Comparison of ENCODE assay signal across 1 cellular context in genomic region chr5:64690417-64691151, GRCh38.
TF ChIP-seq lines count a peak whose summit lies in the region.

Gene SHISAL2B (plus strand): TSS chr5:64690503. CDS start chr5:64690624, 121 bp downstream.

TF ChIP-seq in HepG2, 621 proteins besides CTCF, POLR2A, EP300 and RAD21 (continued from another document):
- TF ChIP-seq ZNF407 (CRISPR knock-in tag; IDR thresholded peaks at IDR 0.05; ENCODE audit: not compliant biosample characterization) (peak; percentile 29), PRMT3 (CRISPR knock-in tag; IDR thresholded peaks at IDR 0.05; ENCODE audit: borderline replicate concordance, low read depth) (no peak), ZNF800 (CRISPR knock-in tag; IDR thresholded peaks at IDR 0.05) (peak; percentile 98), ZNF337 (CRISPR knock-in tag; IDR thresholded peaks at IDR 0.05; ENCODE audit: borderline replicate concordance, low read depth) (no peak), ZNF687 (CRISPR knock-in tag; IDR thresholded peaks at IDR 0.05) (peak; percentile 28; the same call in 1 of the 2 replicates), SETDB1 (CRISPR knock-in tag; IDR thresholded peaks at IDR 0.05; ENCODE audit: borderline replicate concordance) (no peak)
